In genomic region chr4:189092596-189092995, GRCh38 we compare ENCODE assay signal across 21 cellular contexts.
DNase-seq lines count a peak whose midpoint lies in the region; ATAC-seq and TF ChIP-seq lines count a peak whose summit lies in the region.
"Had no signal": no experiment of that assay in that cellular context is flagged by ENCODE, and none has a peak within 500 bp of the region (broad histone marks: within the 10 kb centered on the region; RNA-seq: fewer than 3 reads in every experiment).

No MANE protein-coding gene starts in this region.

- H3K9me3 ChIP-seq in OCI-LY1 (ENCODE audit: low read length), result no peaks in the 10 kb centered on the region
- no peaks in the 10 kb centered on the region for H3K9me3 ChIP-seq in effector memory CD4-positive, alpha-beta T cell (ENCODE audit: control insufficient read depth, low read length)
- H3K9me3 ChIP-seq: HAP-1, ovary had no signal

- H3K4me2 ChIP-seq in OCI-LY1 (ENCODE audit: low read length), result peak overlapping the region; percentile 16

- H3K4me1 Mint-ChIP-seq in HFFc6 (ENCODE audit: low read depth), result peaks cover 28% of the 10 kb centered on the region
- no peaks in the 10 kb centered on the region for H3K4me1 Mint-ChIP-seq in effector memory CD8-positive, alpha-beta T cell (ENCODE audit: low read depth in 2 of 2)
- H3K4me1 Mint-ChIP-seq: activated naive CD8-positive, alpha-beta T cell treated with anti-CD3 and anti-CD28 coated beads for 36 hours had no signal

- TF ChIP-seq CTCF in HFFc6 (IDR thresholded peaks at IDR 0.05) (no peak), OCI-LY1 (IDR thresholded peaks at IDR 0.05; ENCODE audit: low read length) (no peak), choroid plexus epithelial cell (conservative IDR thresholded peaks at IDR 0.05; ENCODE audit: low read depth, low read length) (no peak)

- H3K9me3 Mint-ChIP-seq in HFFc6, result no peaks in the 10 kb centered on the region
- peaks cover 2 to 9% of the 10 kb centered on the region in 2 donors for H3K9me3 Mint-ChIP-seq in effector memory CD8-positive, alpha-beta T cell
- H3K9me3 Mint-ChIP-seq: mesothelial cell of epicardium had no signal

- no peak for ATAC-seq in effector memory CD8-positive, alpha-beta T cell (replicated peaks)
- no peak for ATAC-seq in GM18519 (IDR thresholded peaks at IDR 0.05; ENCODE audit: low FRiP score, unreplicated experiment)

- peak; percentile 80 for DNase-seq in A172 (ENCODE audit: low spot score)
- DNase-seq in HFFc6, result no peak
- peak; percentile 0 for DNase-seq in choroid plexus epithelial cell (ENCODE audit: low read depth)
- no peak for DNase-seq in effector memory CD4-positive, alpha-beta T cell
- no peak for DNase-seq in effector memory CD8-positive, alpha-beta T cell
- DNase-seq in DMS153 treated with DMSO at 0.1 percent for 48 hours (lab: John Stamatoyannopoulos, UW; ENCODE audit: unreplicated experiment), result no peak
- DNase-seq: activated CD4-positive, CD25-positive, alpha-beta regulatory T cell; activated naive CD8-positive, alpha-beta T cell treated with anti-CD3 and anti-CD28 coated beads for 36 hours; activated T-cell treated with anti-CD3 and anti-CD28 coated beads for 4 hours; DMS79; NCI-H1092 treated with DMSO at 0.1 percent for 48 hours; NCI-H510A; ovary; SHP77 treated with DMSO at 0.1 percent for 48 hours; stimulated activated CD4-positive, alpha-beta T cell treated with anti-CD3 and anti-CD28 coated beads, Interleukin-15, amount 100 ng/mL, for 24 hours; trophoblast cell had no signal

- peak overlapping the region; percentile 28 for H3K4me3 ChIP-seq in OCI-LY1 (ENCODE audit: low read depth, low read length, poor library complexity, severe bottlenecking)
- no peak overlapping the region for H3K4me3 ChIP-seq in choroid plexus epithelial cell (ENCODE audit: low read depth, low read length)
- H3K4me3 ChIP-seq in effector memory CD4-positive, alpha-beta T cell (ENCODE audit: insufficient read depth, low read depth, low read length, poor library complexity, severe bottlenecking), result no peak overlapping the region
- H3K4me3 ChIP-seq: HAP-1, ovary had no signal

- H4K20me1 ChIP-seq in OCI-LY1 (ENCODE audit: insufficient read depth, low read length), result no peaks in the 10 kb centered on the region

- H3K4me1 ChIP-seq in OCI-LY1 (ENCODE audit: insufficient read depth, low read length, severe bottlenecking), result peaks cover 29% of the 10 kb centered on the region
- H3K4me1 ChIP-seq in effector memory CD4-positive, alpha-beta T cell (ENCODE audit: control insufficient read depth, insufficient read depth, low read length, poor library complexity, severe bottlenecking), result no peaks in the 10 kb centered on the region
- H3K4me1 ChIP-seq: HAP-1 had no signal

- H3K9me2 ChIP-seq in OCI-LY1 (ENCODE audit: low read depth, low read length), result no peaks in the 10 kb centered on the region

- H3K27me3 ChIP-seq in OCI-LY1 (ENCODE audit: insufficient read depth, low read length), result no peaks in the 10 kb centered on the region
- H3K27me3 ChIP-seq in effector memory CD4-positive, alpha-beta T cell (replicated peaks; ENCODE audit: control insufficient read depth, insufficient read depth, low read length, poor library complexity, severe bottlenecking), result no peaks in the 10 kb centered on the region
- H3K27me3 ChIP-seq: ovary had no signal

- H2AFZ ChIP-seq in OCI-LY1 (ENCODE audit: low read length), result peak overlapping the region; percentile 46; the same call in 1 of the 2 replicates

- no peaks in the 10 kb centered on the region for H3K79me2 ChIP-seq in OCI-LY1 (ENCODE audit: insufficient read depth, low read length)

- peak overlapping the region; percentile 38 for H3K27ac ChIP-seq in OCI-LY1 (ENCODE audit: low read depth, low read length, poor library complexity, severe bottlenecking)
- H3K27ac ChIP-seq in effector memory CD4-positive, alpha-beta T cell (ENCODE audit: insufficient read depth, low read length, poor library complexity, severe bottlenecking), result no peak overlapping the region
- H3K27ac ChIP-seq: HL-60, ovary had no signal

- H3F3A ChIP-seq in OCI-LY1 (ENCODE audit: insufficient read depth, low read length), result no peaks in the 10 kb centered on the region

- no peaks in the 10 kb centered on the region for H3K36me3 Mint-ChIP-seq in HFFc6 (ENCODE audit: low read depth)
- no peaks in the 10 kb centered on the region for H3K36me3 Mint-ChIP-seq in effector memory CD8-positive, alpha-beta T cell (ENCODE audit: insufficient read depth)
- H3K36me3 Mint-ChIP-seq: activated naive CD8-positive, alpha-beta T cell treated with anti-CD3 and anti-CD28 coated beads for 36 hours; mesothelial cell of epicardium had no signal

- H3K4me3 Mint-ChIP-seq in HFFc6, result peak overlapping the region; percentile 73
- no peak overlapping the region for H3K4me3 Mint-ChIP-seq in effector memory CD8-positive, alpha-beta T cell
- H3K4me3 Mint-ChIP-seq: activated naive CD8-positive, alpha-beta T cell treated with anti-CD3 and anti-CD28 coated beads for 36 hours; mesothelial cell of epicardium had no signal

- no peak overlapping the region for H3K9ac ChIP-seq in OCI-LY1 (ENCODE audit: low read length)

- H3K27ac Mint-ChIP-seq in HFFc6, result peak overlapping the region; percentile 14; the same call in 1 of the 2 replicates
- no peak overlapping the region for H3K27ac Mint-ChIP-seq in effector memory CD8-positive, alpha-beta T cell
- H3K27ac Mint-ChIP-seq: activated naive CD8-positive, alpha-beta T cell treated with anti-CD3 and anti-CD28 coated beads for 36 hours; mesothelial cell of epicardium had no signal

- H3K27me3 Mint-ChIP-seq in HFFc6 (ENCODE audit: insufficient read depth), result no peaks in the 10 kb centered on the region
- H3K27me3 Mint-ChIP-seq in effector memory CD8-positive, alpha-beta T cell, result no peaks in the 10 kb centered on the region
- H3K27me3 Mint-ChIP-seq: activated naive CD8-positive, alpha-beta T cell treated with anti-CD3 and anti-CD28 coated beads for 36 hours had no signal

- no peaks in the 10 kb centered on the region for H3K36me3 ChIP-seq in OCI-LY1 (ENCODE audit: insufficient read depth, low read length)
- H3K36me3 ChIP-seq in effector memory CD4-positive, alpha-beta T cell (ENCODE audit: control insufficient read depth, insufficient read depth, low read length), result no peaks in the 10 kb centered on the region
- H3K36me3 ChIP-seq: HAP-1, ovary had no signal

Comparison
In these comparisons a context has a peak if more than half of its experiments do, and no peak if none do; other contexts are left out.
1. DNase-seq: peak in A172 (single experiment) and choroid plexus epithelial cell (single experiment); none in HFFc6 (single experiment), effector memory CD4-positive, alpha-beta T cell (0 of 3), effector memory CD8-positive, alpha-beta T cell (0 of 3) and DMS153 treated with DMSO at 0.1 percent for 48 hours (single experiment).